12 cellular contexts compared by ENCODE assay signal in the genomic region with DNA sequence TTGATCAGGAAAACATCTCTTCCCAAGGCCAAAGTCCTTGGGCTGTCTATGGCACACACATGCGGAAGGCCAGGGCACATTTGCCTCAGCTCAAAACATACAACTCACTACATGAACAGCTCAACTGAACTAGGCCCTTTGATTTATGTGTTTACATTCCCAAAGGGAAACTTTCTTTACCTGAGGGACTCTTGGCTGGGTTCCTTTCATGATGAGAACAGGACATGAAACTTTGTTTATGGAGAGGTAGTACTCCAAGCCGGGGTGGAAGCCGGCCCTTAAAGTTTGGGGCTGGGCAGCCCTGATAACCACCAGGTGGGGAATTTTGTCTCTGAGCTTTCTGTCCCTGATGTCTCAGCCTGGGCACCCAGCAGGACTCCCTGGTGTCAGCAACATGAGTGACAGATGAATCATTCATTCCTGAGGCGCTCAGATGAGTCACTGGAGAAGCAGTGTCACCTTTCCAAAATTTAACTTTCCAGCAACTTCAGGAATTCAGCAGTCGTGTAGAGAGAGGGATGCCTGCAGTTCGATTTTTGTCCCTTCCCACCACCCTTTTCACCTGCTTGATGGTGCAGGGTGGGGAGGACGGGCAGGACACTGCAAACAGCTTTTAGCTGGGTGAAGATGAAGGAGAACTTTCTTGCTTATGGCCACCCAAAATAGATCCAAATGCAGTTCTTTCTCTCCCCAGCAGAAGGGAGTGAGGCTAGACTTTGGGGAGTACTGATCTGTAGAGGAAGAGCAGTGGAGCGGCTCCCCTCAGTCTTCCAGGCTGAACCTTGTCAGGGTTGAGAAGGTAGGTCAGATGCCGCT.
DNase-seq lines count a peak whose midpoint lies in the region; ATAC-seq, FAIRE-seq and TF ChIP-seq lines count a peak whose summit lies in the region.
"Had no signal": no experiment of that assay in that cellular context is flagged by ENCODE, and none has a peak within 500 bp of the region (broad histone marks: within the 10 kb centered on the region; RNA-seq: fewer than 3 reads in every experiment).

No MANE protein-coding gene starts in this region.

- peak; percentile 73 for ATAC-seq in esophagus mucosa
- peak; percentile 97 to 98 for ATAC-seq in gastrocnemius medialis
- no peak for ATAC-seq in body of pancreas
- ATAC-seq in HG03378 (IDR thresholded peaks at IDR 0.05; ENCODE audit: unreplicated experiment), result no peak
- ATAC-seq in Right ventricle myocardium inferior, result no peak

- no peak overlapping the region for H2AFZ ChIP-seq in GM23248

- H3K9me3 ChIP-seq in GM23248 (ENCODE audit: low read depth) (no peaks in the 10 kb centered on the region), gastrocnemius medialis (no peaks in the 10 kb centered on the region), body of pancreas (no peaks in the 10 kb centered on the region)

- H3F3A ChIP-seq in GM23248 (ENCODE audit: insufficient read depth), result peaks cover 11% of the 10 kb centered on the region; the same call in 1 of the 2 replicates

- peaks cover 26% of the 10 kb centered on the region for H3K4me1 ChIP-seq in GM23248 (ENCODE audit: insufficient read depth)
- peaks cover 13 to 14% of the 10 kb centered on the region in 2 donors for H3K4me1 ChIP-seq in gastrocnemius medialis
- H3K4me1 ChIP-seq in body of pancreas, result no peaks in the 10 kb centered on the region

- H3K79me2 ChIP-seq in GM23248 (ENCODE audit: insufficient read depth), result no peaks in the 10 kb centered on the region

- TF ChIP-seq CTCF in gastrocnemius medialis (IDR thresholded peaks at IDR 0.05 in 4 of 5, conservative IDR thresholded peaks at IDR 0.05 in 1 of 5), result peak in 3 of 5 experiments; percentile 8 to 38 (median 13)
- TF ChIP-seq CTCF in body of pancreas (IDR thresholded peaks at IDR 0.05), result no peak

- TF ChIP-seq POLR2A in gastrocnemius medialis (IDR thresholded peaks at IDR 0.05), result no peak
- no peak for TF ChIP-seq POLR2A in body of pancreas (IDR thresholded peaks at IDR 0.05)

- H3K9me2 ChIP-seq in GM23248 (ENCODE audit: insufficient read depth), result no peaks in the 10 kb centered on the region

- FAIRE-seq in RCC 7860 (lab: Jason Lieb, UNC), result peak; percentile 87
- FAIRE-seq: TTC549 had no signal

- WGBS in GM23248 (ENCODE audit: low coverage in 1 of 2, low lambda C conversion rate in 2 of 2, missing lambda C conversion rate in 2 of 2), 2 experiments, result 38% methylated on average over 9 of the region's 9 CpGs
- WGBS in body of pancreas, 2 donors, result 76 to 81% methylated on average over 7 to 9 of the region's 9 CpGs

- no peak overlapping the region for H3K4me3 ChIP-seq in GM23248
- no peak overlapping the region for H3K4me3 ChIP-seq in gastrocnemius medialis
- H3K4me3 ChIP-seq in body of pancreas, result no peak overlapping the region
- H3K4me3 ChIP-seq: smooth muscle cell had no signal

- DNase-seq in GM23248, result peak; percentile 85
- DNase-seq in RCC 7860 (ENCODE audit: low spot score), result peak; percentile 78
- peak; percentile 48 to 75 for DNase-seq in gastrocnemius medialis
- DNase-seq in body of pancreas, result no peak
- no peak for DNase-seq in Right ventricle myocardium inferior (ENCODE audit: missing footprints)
- DNase-seq in NCI-H2196 treated with DMSO at 0.1 percent for 48 hours (lab: John Stamatoyannopoulos, UW; ENCODE audit: unreplicated experiment), result no peak
- DNase-seq: dermis blood vessel endothelial cell, DMS53 had no signal

- no peak overlapping the region for H3K9ac ChIP-seq in GM23248

- H3K27ac ChIP-seq in GM23248 (no peak overlapping the region), gastrocnemius medialis (peak overlapping the region; percentile 30 to 71 (median 48)), body of pancreas (no peak overlapping the region)

- H3K36me3 ChIP-seq in GM23248 (ENCODE audit: low read depth), result no peaks in the 10 kb centered on the region
- H3K36me3 ChIP-seq in gastrocnemius medialis, result no peaks in the 10 kb centered on the region
- no peaks in the 10 kb centered on the region for H3K36me3 ChIP-seq in body of pancreas (replicated peaks in 1 of 2; ENCODE audit: insufficient read depth in 1 of 2, low read depth in 2 of 2)

- H4K20me1 ChIP-seq in GM23248 (ENCODE audit: insufficient read depth), result no peaks in the 10 kb centered on the region

- in situ Hi-C loops in GM23248 (cut with MboI), result loop anchor here (10.0 kb wide), 1 partner anchor 170 kb away; no protein-coding TSS in a partner anchor
- in situ Hi-C loops in gastrocnemius medialis (cut with MboI; ENCODE audit: low sequenced_read_pairs in 4 of 4), result loop anchor here (10.0 to 25.0 kb wide), 2 partner anchors 173 to 240 kb away; no protein-coding TSS in a partner anchor

- H3K27me3 ChIP-seq in GM23248 (replicated peaks; ENCODE audit: insufficient read depth) (no peaks in the 10 kb centered on the region), gastrocnemius medialis (no peaks in the 10 kb centered on the region), body of pancreas (no peaks in the 10 kb centered on the region)

- H3K4me2 ChIP-seq in GM23248 (ENCODE audit: unreplicated experiment), result peak overlapping the region; percentile 6
- H3K4me2 ChIP-seq: smooth muscle cell had no signal

- intact Hi-C loops in gastrocnemius medialis (cut with DNase I; ENCODE audit: low total_unique reads) (loop anchor here (2.0 kb wide), 1 partner anchor 34 kb away; no protein-coding TSS in a partner anchor), body of pancreas (cut with DNase I) (no loop called here), Right ventricle myocardium inferior (cut with DNase I) (no loop called here)

Comparison
In these comparisons a context has a peak if more than half of its experiments do, and no peak if none do; other contexts are left out.
1. DNase-seq: peak in GM23248 (single experiment), RCC 7860 (single experiment) and gastrocnemius medialis (2 of 2); none in body of pancreas (0 of 4), Right ventricle myocardium inferior (single experiment) and NCI-H2196 treated with DMSO at 0.1 percent for 48 hours (single experiment).
2. H3K27ac ChIP-seq: peak in gastrocnemius medialis (4 of 4); none in GM23248 (single experiment) and body of pancreas (0 of 4).
3. ATAC-seq: peak in esophagus mucosa (single experiment) and gastrocnemius medialis (2 of 2); none in body of pancreas (single experiment), HG03378 (single experiment) and Right ventricle myocardium inferior (single experiment).
4. CTCF ChIP-seq: peak in gastrocnemius medialis (3 of 5); none in body of pancreas (0 of 7).